In genomic region chr12:106955377-106956047, GRCh38 we compare ENCODE assay signal across 8 cellular contexts. TPM values are rescaled to one million over a fixed set of nuclear protein-coding genes. Genes with fewer than 3 reads are reported as not detected.
DNase-seq lines count a peak whose midpoint lies in the region; ATAC-seq and TF ChIP-seq lines count a peak whose summit lies in the region.

TSS of gene TMEM263 (plus strand) at chr12:106955907. CDS start at chr12:106967117, 11,210 bp downstream.

- H3K4me3 ChIP-seq in GM23338, result peak within 1 kb of the TSS; percentile 97
- peak within 1 kb of the TSS; percentile 88 for H3K4me3 ChIP-seq in RWPE2 (ENCODE audit: severe bottlenecking)
- H3K4me3 ChIP-seq in fibroblast of villous mesenchyme (ENCODE audit: low read depth, low read length), result peak within 1 kb of the TSS; percentile 99
- H3K4me3 ChIP-seq in neural cell (ENCODE audit: low read length), result peak within 1 kb of the TSS; percentile 90

- H3K27me3 ChIP-seq in GM23338 (ENCODE audit: insufficient read depth), result peaks cover 19% of the 10 kb centered on the region
- H3K27me3 ChIP-seq in RWPE2 (ENCODE audit: insufficient read depth, poor library complexity, severe bottlenecking), result no peaks in the 10 kb centered on the region
- no peaks in the 10 kb centered on the region for H3K27me3 ChIP-seq in neural cell (ENCODE audit: insufficient read depth, low read depth, low read length)

- TF ChIP-seq CTCF in GM23338 (conservative IDR thresholded peaks at IDR 0.05; ENCODE audit: low read depth in 2 of 2), result no peak
- TF ChIP-seq CTCF in RWPE2 (IDR thresholded peaks at IDR 0.05; ENCODE audit: poor library complexity, severe bottlenecking), result no peak
- no peak for TF ChIP-seq CTCF in fibroblast of villous mesenchyme (IDR thresholded peaks at IDR 0.05; ENCODE audit: insufficient read depth, low read depth, low read length)
- peak; percentile 52 for TF ChIP-seq CTCF in neural cell (IDR thresholded peaks at IDR 0.05; ENCODE audit: poor library complexity, severe bottlenecking)

- H3K9me3 Mint-ChIP-seq in GM23338, result no peaks in the 10 kb centered on the region
- H3K9me3 Mint-ChIP-seq in stimulated activated naive CD8-positive, alpha-beta T cell treated with anti-CD3 and anti-CD28 coated beads, Interleukin-15, amount 100 ng/mL, for 72 hours, result peaks cover 0 to 4% of the 10 kb centered on the region in 2 donors

- peak; percentile 38 for TF ChIP-seq RAD21 in neural cell (conservative IDR thresholded peaks at IDR 0.05)

- peaks cover 11% of the 10 kb centered on the region for H3K27me3 Mint-ChIP-seq in GM23338 (ENCODE audit: insufficient read depth, low read depth, poor library complexity)
- H3K27me3 Mint-ChIP-seq in stimulated activated naive CD8-positive, alpha-beta T cell treated with anti-CD3 and anti-CD28 coated beads, Interleukin-15, amount 100 ng/mL, for 72 hours, result no peaks in the 10 kb centered on the region

- H3K4me1 ChIP-seq in GM23338 (ENCODE audit: insufficient read depth) (peaks cover 10% of the 10 kb centered on the region; the same call in 1 of the 2 replicates), RWPE2 (ENCODE audit: insufficient read depth, poor library complexity, severe bottlenecking) (peaks cover 21% of the 10 kb centered on the region)

- H3K9me2 ChIP-seq in GM23338 (ENCODE audit: insufficient read depth), result 0 out of 2 replicates have a peak, but pooled peaks cover under 1% of the 10 kb centered on the region
- H3K9me2 ChIP-seq in neural cell (ENCODE audit: insufficient read depth, low read length), result no peaks in the 10 kb centered on the region

- H3K27ac ChIP-seq in GM23338 (ENCODE audit: low read depth) (peak within 1 kb of the TSS; percentile 84), RWPE2 (ENCODE audit: poor library complexity, severe bottlenecking) (peak within 1 kb of the TSS; percentile 64), neural cell (ENCODE audit: low read length) (peak within 1 kb of the TSS; percentile 69)

- H3K36me3 Mint-ChIP-seq in GM23338 (ENCODE audit: low read depth), result no peaks in the 10 kb centered on the region

- 0 out of 2 replicates have a peak, but pooled peaks cover 12% of the 10 kb centered on the region for H3F3A ChIP-seq in GM23338 (replicated peaks; ENCODE audit: low read depth)
- no peaks in the 10 kb centered on the region for H3F3A ChIP-seq in neural cell (ENCODE audit: insufficient read depth, low read length, poor library complexity, severe bottlenecking)

- peaks cover 5% of the 10 kb centered on the region; the same call in 1 of the 2 replicates for H4K20me1 ChIP-seq in GM23338 (replicated peaks; ENCODE audit: insufficient read depth)
- no peaks in the 10 kb centered on the region for H4K20me1 ChIP-seq in neural cell (ENCODE audit: insufficient read depth)

- H3K4me2 ChIP-seq in GM23338, result peak within 1 kb of the TSS; percentile 88
- peak within 1 kb of the TSS; percentile 79 for H3K4me2 ChIP-seq in neural cell (ENCODE audit: low read length)

- ATAC-seq in GM23338, result peak; percentile 78
- ATAC-seq in RWPE2 (ENCODE audit: low read depth), result peak; percentile 78
- peak; percentile 88 for ATAC-seq in stimulated activated naive CD8-positive, alpha-beta T cell treated with anti-CD3 and anti-CD28 coated beads, Interleukin-15, amount 100 ng/mL, for 72 hours

- no peak for TF ChIP-seq EP300 in neural cell (conservative IDR thresholded peaks at IDR 0.05; ENCODE audit: poor library complexity, severe bottlenecking)

- H3K9me3 ChIP-seq in RWPE2 (ENCODE audit: severe bottlenecking), result no peaks in the 10 kb centered on the region
- no peaks in the 10 kb centered on the region for H3K9me3 ChIP-seq in neural cell (ENCODE audit: low read length)

- H3K36me3 ChIP-seq in GM23338 (ENCODE audit: insufficient read depth), result no peaks in the 10 kb centered on the region
- peaks cover 14% of the 10 kb centered on the region for H3K36me3 ChIP-seq in RWPE2 (ENCODE audit: low read depth)
- no peaks in the 10 kb centered on the region for H3K36me3 ChIP-seq in neural cell (ENCODE audit: insufficient read depth, low read length)

- 0 out of 2 replicates have a peak within 1 kb of the TSS, but pooled peaks have one; percentile 37 for H3K27ac Mint-ChIP-seq in GM23338
- peak within 1 kb of the TSS; percentile 98 for H3K27ac Mint-ChIP-seq in stimulated activated naive CD8-positive, alpha-beta T cell treated with anti-CD3 and anti-CD28 coated beads, Interleukin-15, amount 100 ng/mL, for 72 hours

- no peaks in the 10 kb centered on the region; the same call in 1 of the 3 replicates for H3K4me1 Mint-ChIP-seq in GM23338
- peaks cover 36% of the 10 kb centered on the region for H3K4me1 Mint-ChIP-seq in stimulated activated naive CD8-positive, alpha-beta T cell treated with anti-CD3 and anti-CD28 coated beads, Interleukin-15, amount 100 ng/mL, for 72 hours

- H3K79me2 ChIP-seq in GM23338 (replicated peaks; ENCODE audit: insufficient read depth) (peaks cover 26% of the 10 kb centered on the region), neural cell (replicated peaks; ENCODE audit: insufficient read depth, low read length) (peaks cover 25% of the 10 kb centered on the region)

- H2AFZ ChIP-seq in GM23338, result peak within 1 kb of the TSS; percentile 94
- peak within 1 kb of the TSS; percentile 22 for H2AFZ ChIP-seq in neural cell (ENCODE audit: low read depth, low read length)

- H3K9ac ChIP-seq in neural cell (ENCODE audit: low read length), result peak within 1 kb of the TSS; percentile 77

- peak within 1 kb of the TSS; percentile 95 for H3K4me3 Mint-ChIP-seq in GM23338
- H3K4me3 Mint-ChIP-seq in stimulated activated naive CD8-positive, alpha-beta T cell treated with anti-CD3 and anti-CD28 coated beads, Interleukin-15, amount 100 ng/mL, for 72 hours, result peak within 1 kb of the TSS; percentile 98 to 100

- DNase-seq in EL, result peak; percentile 97
- peak; percentile 93 for DNase-seq in GM23338 (ENCODE audit: low spot score)
- peak; percentile 95 for DNase-seq in LHCN-M2 (ENCODE audit: low read depth)
- peak; percentile 83 for DNase-seq in RWPE2 (ENCODE audit: low spot score)
- DNase-seq in activated gamma-delta T cell (lab: John Stamatoyannopoulos, UW), result peak; percentile 96
- DNase-seq in fibroblast of villous mesenchyme (ENCODE audit: low read depth), result peak; percentile 98
- peak; percentile 96 for DNase-seq in stimulated activated naive CD8-positive, alpha-beta T cell treated with anti-CD3 and anti-CD28 coated beads, Interleukin-15, amount 100 ng/mL, for 72 hours

TF ChIP-seq in GM23338, 12 proteins besides CTCF, POLR2A, EP300 and RAD21 (continues in another document):
- TF ChIP-seq POLR2AphosphoS5 (IDR thresholded peaks at IDR 0.05; ENCODE audit: low read depth) (peak; percentile 68), STAT1 (IDR thresholded peaks at IDR 0.05; ENCODE audit: unreplicated experiment) (no peak)

TF ChIP-seq in neural cell, 6 proteins besides CTCF, POLR2A, EP300 and RAD21:
- TF ChIP-seq SMC3 (conservative IDR thresholded peaks at IDR 0.05; ENCODE audit: poor library complexity), result peak; percentile 31
- peak; percentile 31 for TF ChIP-seq REST (IDR thresholded peaks at IDR 0.05; ENCODE audit: borderline replicate concordance)
- peak; percentile 66 for TF ChIP-seq POLR2AphosphoS5 (IDR thresholded peaks at IDR 0.05)
- peak; percentile 61 for TF ChIP-seq MXI1 (conservative IDR thresholded peaks at IDR 0.05; ENCODE audit: poor library complexity, severe bottlenecking)
- peak; percentile 77 for TF ChIP-seq TAF1 (IDR thresholded peaks at IDR 0.05; ENCODE audit: low read depth)
- no peak for TF ChIP-seq EZH2 (IDR thresholded peaks at IDR 0.05; ENCODE audit: borderline replicate concordance, insufficient read depth, low read length, poor library complexity, severe bottlenecking)

RNA-seq across cellular contexts. Expression of gene TMEM263, which starts in this region (rescaled TPM):
- 9.3 and 10.4 TPM in 2 replicates for total RNA-seq in GM23338 (2014; rRNA removed; shearing (Covaris generic))
- polyA plus RNA-seq in GM23338 (2016; fragmentation: Nextera tagmentation; extraction: Ambion mirVana) (5.8 and 7.1 TPM in 2 replicates), neural cell (25.9 and 27.1 TPM in 2 replicates)
- total RNA-seq in LHCN-M2 (2014; rRNA removed) (70.2 and 83.0 TPM in 2 replicates), fibroblast of villous mesenchyme (116 and 194 TPM in 2 replicates)
- 31.4 TPM for polyA plus RNA-seq in LHCN-M2 (2012)
- polyA minus RNA-seq in neural cell, result 39.9 and 40.5 TPM in 2 replicates

Comparison
In these comparisons a context has a peak if more than half of its experiments do, and no peak if none do; other contexts are left out.
1. Peak in every context shown above with its lines: DNase-seq, ATAC-seq, H3K4me3 ChIP-seq and H3K27ac ChIP-seq.